In genomic region chr20:9280654-9281053, GRCh38 we compare ENCODE assay signal across 19 cellular contexts.
A peak's percentile ranks its signal among the peaks of the same experiment; 100 is the strongest.
DNase-seq lines count a peak whose midpoint lies in the region; ATAC-seq and TF ChIP-seq lines count a peak whose summit lies in the region.
"Had no signal": no experiment of that assay in that cellular context is flagged by ENCODE, and none has a peak within 500 bp of the region (broad histone marks: within the 10 kb centered on the region; RNA-seq: fewer than 3 reads in every experiment).

No MANE protein-coding gene starts in this region.

- dilution Hi-C loops in IMR-90 (cut with HindIII; ENCODE audit: low sequenced_read_pairs, unreplicated experiment) = no loop called here

- peaks cover 38% of the 10 kb centered on the region for H3K36me3 Mint-ChIP-seq in nephron progenitor cell (ENCODE audit: low read depth)
- H3K36me3 Mint-ChIP-seq: naive B cell had no signal

- CTCF ChIA-PET in IMR-90 (lab: Yijun Ruan, JAX) = interaction anchor here (0.6 kb wide), 1 partner anchor 13 kb away, joined by 4 read pairs; no protein-coding TSS in a partner anchor

- no peak overlapping the region for H3K4me3 Mint-ChIP-seq in nephron progenitor cell
- H3K4me3 Mint-ChIP-seq: activated CD4-positive, alpha-beta T cell treated with anti-CD3 and anti-CD28 coated beads, Interleukin-2, amount 10 ng/mL, durations not matched to agents 24 days and 14 days; naive B cell had no signal

- no peaks in the 10 kb centered on the region for H3K36me3 ChIP-seq in IMR-90 (ENCODE audit: control insufficient read depth, insufficient read depth, low read length)
- H3K36me3 ChIP-seq in esophagus squamous epithelium = no peaks in the 10 kb centered on the region
- H3K36me3 ChIP-seq: BLaER1 treated with 17β-estradiol and CSF1 and Interleukin-3, amounts not matched to agents 10 nM and 100 nM; HAP-1; SJSA1; stomach had no signal

- no peak overlapping the region for H3K23ac ChIP-seq in IMR-90 (ENCODE audit: low read depth, low read length)

- peak overlapping the region; percentile 7; the same call in 1 of the 2 replicates for H3K4me3 ChIP-seq in AG10803 (ENCODE audit: low read length)
- H3K4me3 ChIP-seq in IMR-90 (ENCODE audit: insufficient read depth, low read depth, low read length) = no peak overlapping the region
- no peak overlapping the region for H3K4me3 ChIP-seq in esophagus squamous epithelium
- H3K4me3 ChIP-seq: BLaER1 treated with 17β-estradiol and CSF1 and Interleukin-3, amounts not matched to agents 10 nM and 100 nM; HAP-1; SJSA1; stomach had no signal

- no peaks in the 10 kb centered on the region for H3K9me3 ChIP-seq in IMR-90 (ENCODE audit: control insufficient read depth, insufficient read depth, low read length)
- H3K9me3 ChIP-seq in esophagus squamous epithelium = no peaks in the 10 kb centered on the region
- H3K9me3 ChIP-seq: BLaER1 treated with 17β-estradiol and CSF1 and Interleukin-3, amounts not matched to agents 10 nM and 100 nM; HAP-1; SJSA1; stomach had no signal

- H3K9me3 Mint-ChIP-seq in nephron progenitor cell = peaks cover 3% of the 10 kb centered on the region
- H3K9me3 Mint-ChIP-seq: activated CD4-positive, alpha-beta T cell treated with anti-CD3 and anti-CD28 coated beads, Interleukin-2, amount 10 ng/mL, durations not matched to agents 24 days and 14 days had no signal

- no peak overlapping the region for H3K27ac ChIP-seq in IMR-90 (ENCODE audit: insufficient read depth, low read length)
- peak overlapping the region in 3 of 4 donors; percentile 3 to 53 (median 14) for H3K27ac ChIP-seq in esophagus squamous epithelium
- H3K27ac ChIP-seq: BLaER1 treated with 17β-estradiol and CSF1 and Interleukin-3, amounts not matched to agents 10 nM and 100 nM; SJSA1 had no signal

- H3K27me3 Mint-ChIP-seq in nephron progenitor cell (ENCODE audit: low read depth, poor library complexity) = no peaks in the 10 kb centered on the region
- H3K27me3 Mint-ChIP-seq: activated CD4-positive, alpha-beta T cell treated with anti-CD3 and anti-CD28 coated beads, Interleukin-2, amount 10 ng/mL, durations not matched to agents 24 days and 14 days; naive B cell had no signal

- no peak overlapping the region for H3K18ac ChIP-seq in IMR-90 (ENCODE audit: low read depth, low read length)

- POLR2A ChIA-PET in IMR-90 (lab: Charles Lee; ENCODE audit: unreplicated experiment) = interaction anchor here (0.6 kb wide), 1 partner anchor 172 kb away, joined by 4 read pairs; no protein-coding TSS in a partner anchor

- no peak overlapping the region for H3K4ac ChIP-seq in IMR-90 (ENCODE audit: low read depth, low read length)

- 0 out of 2 replicates have a peak, but pooled peaks cover 7% of the 10 kb centered on the region for H4K20me1 ChIP-seq in IMR-90 (ENCODE audit: insufficient read depth, low read length)
- H4K20me1 ChIP-seq: BLaER1 treated with 17β-estradiol and CSF1 and Interleukin-3, amounts not matched to agents 10 nM and 100 nM had no signal

- H3K4me2 ChIP-seq in IMR-90 (ENCODE audit: low read depth, low read length) = no peak overlapping the region
- H3K4me2 ChIP-seq: BLaER1 treated with 17β-estradiol and CSF1 and Interleukin-3, amounts not matched to agents 10 nM and 100 nM had no signal

- peak; percentile 81 for DNase-seq in AG10803 (ENCODE audit: low read depth)
- peak; percentile 21 for DNase-seq in IMR-90
- DNase-seq in esophagus squamous epithelium (lab: John Stamatoyannopoulos, UW) = no peak
- DNase-seq in nephron progenitor cell = no peak
- DNase-seq in Kasumi-1 (lab: John Stamatoyannopoulos, UW) = no peak
- no peak for DNase-seq in hepatic stellate cell (ENCODE audit: low spot score)
- DNase-seq in cerebellar cortex (ENCODE audit: low spot score) = no peak
- DNase-seq in midbrain (lab: John Stamatoyannopoulos, UW) = no peak
- DNase-seq: activated CD4-positive, alpha-beta T cell treated with anti-CD3 and anti-CD28 coated beads, Interleukin-2, amount 10 ng/mL, durations not matched to agents 24 days and 14 days; activated naive CD4-positive, alpha-beta T cell treated with anti-CD3 and anti-CD28 coated beads, Interleukin-2, amount 50 U/mL, for 16 hours; dermis blood vessel endothelial cell; DMS153; naive B cell; NCI-H1930; NCI-H524 treated with DMSO at 0.1 percent for 48 hours; stomach had no signal

- H3K4me1 Mint-ChIP-seq in nephron progenitor cell = peaks cover 36% of the 10 kb centered on the region
- H3K4me1 Mint-ChIP-seq: activated CD4-positive, alpha-beta T cell treated with anti-CD3 and anti-CD28 coated beads, Interleukin-2, amount 10 ng/mL, durations not matched to agents 24 days and 14 days; naive B cell had no signal

- no peak overlapping the region for H4K5ac ChIP-seq in IMR-90 (ENCODE audit: low read depth, low read length)

- no peak overlapping the region for H2BK5ac ChIP-seq in IMR-90 (ENCODE audit: low read depth, low read length, poor library complexity, severe bottlenecking)

- no peak overlapping the region for H2BK20ac ChIP-seq in IMR-90 (ENCODE audit: low read depth, low read length)

- H4K8ac ChIP-seq in IMR-90 (ENCODE audit: low read depth in 2 of 2, low read length in 2 of 2) = no peak overlapping the region

- H2AK5ac ChIP-seq in IMR-90 (ENCODE audit: low read depth, low read length) = no peak overlapping the region

- H3K9ac ChIP-seq in IMR-90 (ENCODE audit: low read depth, low read length) = no peak overlapping the region
- H3K9ac ChIP-seq: BLaER1 treated with 17β-estradiol and CSF1 and Interleukin-3, amounts not matched to agents 10 nM and 100 nM had no signal

- H3K9me1 ChIP-seq in IMR-90 (ENCODE audit: insufficient read depth, low read length) = no peaks in the 10 kb centered on the region

- no peak overlapping the region for H4K91ac ChIP-seq in IMR-90 (ENCODE audit: insufficient read depth, low read depth, low read length)

- no peak overlapping the region for H3K56ac ChIP-seq in IMR-90 (ENCODE audit: extremely low read depth, insufficient read depth, low read length)

- no peaks in the 10 kb centered on the region; the same call in none of the 2 replicates for H3K4me1 ChIP-seq in IMR-90 (ENCODE audit: control insufficient read depth, insufficient read depth, low read length)
- peaks cover 0 to 11% (median 5%) of the 10 kb centered on the region in 3 donors for H3K4me1 ChIP-seq in esophagus squamous epithelium
- H3K4me1 ChIP-seq: BLaER1 treated with 17β-estradiol and CSF1 and Interleukin-3, amounts not matched to agents 10 nM and 100 nM; HAP-1; SJSA1 had no signal

- no peak overlapping the region for H2BK15ac ChIP-seq in IMR-90 (ENCODE audit: low read depth, low read length)

- ATAC-seq in IMR-90 (ENCODE audit: low read depth) = no peak

- no CpG with 5 or more reads among the region's 5 CpGs for WGBS in IMR-90 (ENCODE audit: extremely low coverage in 2 of 2, insufficient read length in 1 of 2), 2 experiments
- 25 to 52% methylated on average over 5 of the region's 5 CpGs for WGBS in esophagus squamous epithelium, 2 donors

- H2AFZ ChIP-seq in IMR-90 (replicated peaks; ENCODE audit: low read length, poor library complexity) = no peak overlapping the region

- TF ChIP-seq CTCF in AG10803 (conservative IDR thresholded peaks at IDR 0.05; ENCODE audit: low read length) = no peak
- no peak for TF ChIP-seq CTCF in IMR-90 (conservative IDR thresholded peaks at IDR 0.05; ENCODE audit: low read depth, low read length)
- TF ChIP-seq CTCF in esophagus squamous epithelium (IDR thresholded peaks at IDR 0.05) = no peak
- no peak for TF ChIP-seq CTCF in nephron progenitor cell (IDR thresholded peaks at IDR 0.05)

- H3K27me3 ChIP-seq in IMR-90 (ENCODE audit: control insufficient read depth, insufficient read depth, low read length) (no peaks in the 10 kb centered on the region), esophagus squamous epithelium (no peaks in the 10 kb centered on the region)
- H3K27me3 ChIP-seq: BLaER1 treated with 17β-estradiol and CSF1 and Interleukin-3, amounts not matched to agents 10 nM and 100 nM; SJSA1; stomach had no signal

- H2AK9ac ChIP-seq in IMR-90 (replicated peaks; ENCODE audit: low read depth, low read length, poor library complexity) = no peak overlapping the region

- intact Hi-C loops in IMR-90 (cut with micrococcal nuclease) = no loop called here
- intact Hi-C loops in esophagus squamous epithelium (cut with DNase I) = no loop called here

- no peak overlapping the region for H2BK120ac ChIP-seq in IMR-90 (ENCODE audit: low read depth, low read length)

- no peak for TF ChIP-seq RAD21 in IMR-90 (IDR thresholded peaks at IDR 0.05; ENCODE audit: low read length)

- no peak overlapping the region for H3K14ac ChIP-seq in IMR-90 (replicated peaks; ENCODE audit: low read depth, low read length)

- peaks cover 29 to 54% of the 10 kb centered on the region in 2 experiments for H3K79me1 ChIP-seq in IMR-90 (ENCODE audit: low read depth in 1 of 2, low read length in 2 of 2)

- peak overlapping the region; percentile 66 for H3K27ac Mint-ChIP-seq in nephron progenitor cell
- H3K27ac Mint-ChIP-seq: activated CD4-positive, alpha-beta T cell treated with anti-CD3 and anti-CD28 coated beads, Interleukin-2, amount 10 ng/mL, durations not matched to agents 24 days and 14 days; naive B cell had no signal

- BruUV-seq in IMR-90 (replicated peaks; lab: Mats Ljungman, UMichigan) = no TSS peak

- in situ Hi-C loops in IMR-90 (cut with MboI; ENCODE audit: low sequenced_read_pairs) = no loop called here

- no peak for TF ChIP-seq POLR2A in IMR-90 (IDR thresholded peaks at IDR 0.05; ENCODE audit: low read depth, low read length)
- TF ChIP-seq POLR2A in esophagus squamous epithelium (IDR thresholded peaks at IDR 0.05) = no peak

TF ChIP-seq in IMR-90, 13 proteins besides CTCF, POLR2A, EP300 and RAD21 (continues in another document):
- no peak for TF ChIP-seq MAZ (IDR thresholded peaks at IDR 0.05; ENCODE audit: borderline replicate concordance, low read depth, low read length)
- no peak for TF ChIP-seq CHD1 (IDR thresholded peaks at IDR 0.05; ENCODE audit: low read depth, low read length)
- no peak for TF ChIP-seq MAFK (IDR thresholded peaks at IDR 0.05; ENCODE audit: low read depth, low read length)
- TF ChIP-seq USF2 (IDR thresholded peaks at IDR 0.05; ENCODE audit: low read depth, low read length) = no peak
- TF ChIP-seq RFX5 (IDR thresholded peaks at IDR 0.05; ENCODE audit: low read depth, low read length) = no peak
- TF ChIP-seq CEBPB (IDR thresholded peaks at IDR 0.05; ENCODE audit: low read depth, low read length) = no peak
- TF ChIP-seq FOS (IDR thresholded peaks at IDR 0.05; ENCODE audit: low read depth, low read length) = no peak
- no peak for TF ChIP-seq NFE2L2 (IDR thresholded peaks at IDR 0.05; ENCODE audit: low read depth, low read length)
- no peak for TF ChIP-seq BHLHE40 (IDR thresholded peaks at IDR 0.05; ENCODE audit: low read depth, low read length)

Comparison
In these comparisons a context has a peak if more than half of its experiments do, and no peak if none do; other contexts are left out.
1. DNase-seq: peak in AG10803 (single experiment) and IMR-90 (single experiment); none in esophagus squamous epithelium (single experiment), nephron progenitor cell (single experiment), Kasumi-1 (0 of 2), hepatic stellate cell (single experiment), cerebellar cortex (single experiment) and midbrain (single experiment).